ENCODE assay signal across 8 cellular contexts in genomic region chr10:68600041-68600778, GRCh38. TPM values are rescaled to one million over a fixed set of nuclear protein-coding genes. Genes with fewer than 3 reads are reported as not detected.
A peak's percentile ranks its signal among the peaks of the same experiment; 100 is the strongest.
DNase-seq lines count a peak whose midpoint lies in the region; ATAC-seq and TF ChIP-seq lines count a peak whose summit lies in the region.

No MANE protein-coding gene starts in this region.

- no peaks in the 10 kb centered on the region for H3K9me3 ChIP-seq in subcutaneous abdominal adipose tissue (ENCODE audit: control insufficient read depth in 5 of 5, low read length in 5 of 5)

- peaks cover 66% of the 10 kb centered on the region for H3K4me1 Mint-ChIP-seq in nephron

- TF ChIP-seq CTCF in foreskin fibroblast (IDR thresholded peaks at IDR 0.05; ENCODE audit: low read depth, low read length): no peak
- no peak for TF ChIP-seq CTCF in nephron (IDR thresholded peaks at IDR 0.05; ENCODE audit: unreplicated experiment in 3 of 3)

- DNase-seq in DMS153 treated with DMSO at 0.1 percent for 48 hours (lab: John Stamatoyannopoulos, UW; ENCODE audit: unreplicated experiment) (peak; percentile 84), KBM-7 (peak; percentile 89), foreskin fibroblast (peak; percentile 74 to 85)
- peak; percentile 40 for DNase-seq in activated effector memory CD4-positive, alpha-beta T cell treated with Interleukin-2 at 50 U/mL for 16 hours

- no peaks in the 10 kb centered on the region for H3K27me3 ChIP-seq in subcutaneous abdominal adipose tissue (ENCODE audit: control insufficient read depth in 5 of 5, insufficient read depth in 4 of 5, low read length in 5 of 5)

- H3K27ac Mint-ChIP-seq in nephron: peak overlapping the region; percentile 98 to 99 (median 99)

- peak; percentile 75 for ATAC-seq in GM21576 (IDR thresholded peaks at IDR 0.05; ENCODE audit: unreplicated experiment)

- H3K4me1 ChIP-seq in subcutaneous abdominal adipose tissue (ENCODE audit: control insufficient read depth in 5 of 5, insufficient read depth in 5 of 5, low read length in 5 of 5): peaks cover 6 to 30% (median 27%) of the 10 kb centered on the region in 5 donors

- H3K27ac ChIP-seq in subcutaneous abdominal adipose tissue (ENCODE audit: low read depth, low read length): peak overlapping the region; percentile 82

- H3K9me3 Mint-ChIP-seq in nephron: no peaks in the 10 kb centered on the region

- H3K4me3 ChIP-seq in foreskin fibroblast (ENCODE audit: low read depth in 1 of 2, low read length in 2 of 2): peak overlapping the region; percentile 44 to 55
- H3K4me3 ChIP-seq in subcutaneous abdominal adipose tissue (ENCODE audit: low read depth in 1 of 5, low read length in 5 of 5): peak overlapping the region; percentile 71 to 85 (median 79)

- H3K9ac ChIP-seq in subcutaneous abdominal adipose tissue (ENCODE audit: low read length in 5 of 5): peak overlapping the region in 4 of 5 donors; percentile 0 to 65 (median 61)

- no peaks in the 10 kb centered on the region for H3K27me3 Mint-ChIP-seq in nephron (ENCODE audit: low read depth)

- no peaks in the 10 kb centered on the region for H3K36me3 ChIP-seq in subcutaneous abdominal adipose tissue (ENCODE audit: control insufficient read depth in 5 of 5, insufficient read depth in 5 of 5, low read length in 5 of 5)

- in situ Hi-C loops in KBM-7 (cut with MboI; ENCODE audit: low pct_unique_long_range_greater_than_20kb, low sequenced_read_pairs): no loop called here

- peaks cover 26% of the 10 kb centered on the region for H3K36me3 Mint-ChIP-seq in nephron (ENCODE audit: low read depth)

- peak overlapping the region; percentile 87 to 93 (median 88) for H3K4me3 Mint-ChIP-seq in nephron

TF ChIP-seq in PFSK-1, 5 proteins besides CTCF, POLR2A, EP300 and RAD21:
- peak; percentile 66 for TF ChIP-seq POLR2AphosphoS5 (IDR thresholded peaks at IDR 0.05; ENCODE audit: low read depth, low read length)
- TF ChIP-seq SIN3A (IDR thresholded peaks at IDR 0.05; ENCODE audit: borderline replicate concordance, insufficient read depth, low read length): peak; percentile 81; the same call in 1 of the 2 replicates
- TF ChIP-seq FOXP2 (optimal IDR thresholded peaks at IDR 0.05; ENCODE audit: borderline replicate concordance, extremely low read depth, extremely low read length, insufficient read depth): peak; percentile 36
- TF ChIP-seq TAF1 (IDR thresholded peaks at IDR 0.05; ENCODE audit: borderline replicate concordance, insufficient read depth, low read length): 0 out of 2 replicates have a peak, but pooled peaks have one; percentile 52
- TF ChIP-seq, protein P1, sequence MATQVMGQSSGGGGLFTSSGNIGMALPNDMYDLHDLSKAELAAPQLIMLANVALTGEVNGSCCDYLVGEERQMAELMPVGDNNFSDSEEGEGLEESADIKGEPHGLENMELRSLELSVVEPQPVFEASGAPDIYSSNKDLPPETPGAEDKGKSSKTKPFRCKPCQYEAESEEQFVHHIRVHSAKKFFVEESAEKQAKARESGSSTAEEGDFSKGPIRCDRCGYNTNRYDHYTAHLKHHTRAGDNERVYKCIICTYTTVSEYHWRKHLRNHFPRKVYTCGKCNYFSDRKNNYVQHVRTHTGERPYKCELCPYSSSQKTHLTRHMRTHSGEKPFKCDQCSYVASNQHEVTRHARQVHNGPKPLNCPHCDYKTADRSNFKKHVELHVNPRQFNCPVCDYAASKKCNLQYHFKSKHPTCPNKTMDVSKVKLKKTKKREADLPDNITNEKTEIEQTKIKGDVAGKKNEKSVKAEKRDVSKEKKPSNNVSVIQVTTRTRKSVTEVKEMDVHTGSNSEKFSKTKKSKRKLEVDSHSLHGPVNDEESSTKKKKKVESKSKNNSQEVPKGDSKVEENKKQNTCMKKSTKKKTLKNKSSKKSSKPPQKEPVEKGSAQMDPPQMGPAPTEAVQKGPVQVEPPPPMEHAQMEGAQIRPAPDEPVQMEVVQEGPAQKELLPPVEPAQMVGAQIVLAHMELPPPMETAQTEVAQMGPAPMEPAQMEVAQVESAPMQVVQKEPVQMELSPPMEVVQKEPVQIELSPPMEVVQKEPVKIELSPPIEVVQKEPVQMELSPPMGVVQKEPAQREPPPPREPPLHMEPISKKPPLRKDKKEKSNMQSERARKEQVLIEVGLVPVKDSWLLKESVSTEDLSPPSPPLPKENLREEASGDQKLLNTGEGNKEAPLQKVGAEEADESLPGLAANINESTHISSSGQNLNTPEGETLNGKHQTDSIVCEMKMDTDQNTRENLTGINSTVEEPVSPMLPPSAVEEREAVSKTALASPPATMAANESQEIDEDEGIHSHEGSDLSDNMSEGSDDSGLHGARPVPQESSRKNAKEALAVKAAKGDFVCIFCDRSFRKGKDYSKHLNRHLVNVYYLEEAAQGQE (IDR thresholded peaks at IDR 0.05; ENCODE audit: insufficient read depth in 1 of 2, low read depth in 2 of 2, low read length in 2 of 2): no peak
TF ChIP-seq in PFSK-1: peak in this region for 4.

RNA-seq across cellular contexts. Expression of gene TET1, which starts 40.1 kb away (rescaled TPM):
- polyA plus RNA-seq in PFSK-1 (2012; ENCODE audit: insufficient read length, low read depth): 2.4 TPM

Comparison
In these comparisons a context has a peak if more than half of its experiments do, and no peak if none do; other contexts are left out.
1. Peak in every context shown above with its lines: DNase-seq, ATAC-seq, H3K4me3 ChIP-seq and H3K27ac ChIP-seq.